ENCODE assay signal across 25 cellular contexts in genomic region chr15:96217983-96218382, GRCh38.
A peak's percentile ranks its signal among the peaks of the same experiment; 100 is the strongest.
DNase-seq lines count a peak whose midpoint lies in the region; ATAC-seq, FAIRE-seq and TF ChIP-seq lines count a peak whose summit lies in the region.
"Had no signal": no experiment of that assay in that cellular context is flagged by ENCODE, and none has a peak within 500 bp of the region (broad histone marks: within the 10 kb centered on the region; RNA-seq: fewer than 3 reads in every experiment).

No MANE protein-coding gene starts in this region.

- 0 out of 2 replicates have a peak overlapping the region, but pooled peaks have one; percentile 0 for H3K4me2 ChIP-seq in OCI-LY3 (ENCODE audit: low read length)
- H3K4me2 ChIP-seq: A549 had no signal

- no peaks in the 10 kb centered on the region for H3K9me3 ChIP-seq in Caco-2
- H3K9me3 ChIP-seq in OCI-LY3 (ENCODE audit: insufficient read depth, low read length): no peaks in the 10 kb centered on the region
- H3K9me3 ChIP-seq: BE2C, HAP-1 had no signal

- ATAC-seq in GM18502 (IDR thresholded peaks at IDR 0.05; ENCODE audit: poor library complexity, unreplicated experiment) (peak; percentile 72), GM18907 (IDR thresholded peaks at IDR 0.05; ENCODE audit: unreplicated experiment) (peak; percentile 73)
- ATAC-seq: A549 had no signal

- CTCF ChIA-PET in Caco-2 (lab: Charles Lee): no interaction called here

- intact Hi-C loops in Caco-2 (cut with micrococcal nuclease; ENCODE audit: unreplicated experiment): no loop called here
- intact Hi-C loops in posterior cingulate gyrus (cut with DNase I): no loop called here

- H3K9me3 Mint-ChIP-seq in Caco-2 (ENCODE audit: unreplicated experiment): no peaks in the 10 kb centered on the region
- H3K9me3 Mint-ChIP-seq: HFFc6 had no signal

- POLR2A ChIA-PET in Caco-2 (lab: Charles Lee): no interaction called here

- H3K27ac ChIP-seq in OCI-LY3 (ENCODE audit: low read length): no peak overlapping the region
- H3K27ac ChIP-seq: 22Rv1; A549; BLaER1 treated with 17β-estradiol and CSF1 and Interleukin-3, amounts not matched to agents 10 nM and 100 nM had no signal

- no peaks in the 10 kb centered on the region for H3K27me3 ChIP-seq in Caco-2 (replicated peaks; ENCODE audit: control insufficient read depth, insufficient read depth, low read length)
- peaks cover 37% of the 10 kb centered on the region for H3K27me3 ChIP-seq in OCI-LY3 (ENCODE audit: low read depth, low read length)
- H3K27me3 ChIP-seq: BE2C; BLaER1 treated with 17β-estradiol and CSF1 and Interleukin-3, amounts not matched to agents 10 nM and 100 nM had no signal

- no peak for FAIRE-seq in RCC 7860 (lab: Jason Lieb, UNC)
- FAIRE-seq: A549, G401.6, GM19239, H54 had no signal

- no TSS peak for BruUV-seq in Caco-2 (replicated peaks; lab: Mats Ljungman, UMichigan)

- no peak overlapping the region for H2AFZ ChIP-seq in OCI-LY3 (ENCODE audit: low read depth, low read length)

- DNase-seq in Caco-2: no peak
- no peak for DNase-seq in 8988T
- no peak for DNase-seq in RCC 7860 (ENCODE audit: low spot score)
- no peak for DNase-seq in central memory CD4-positive, alpha-beta T cell
- no peak for DNase-seq in posterior cingulate gyrus
- DNase-seq: ACHN; AML-193; BE2C; Calu3; CD4-positive, alpha-beta T cell; CD8-positive, alpha-beta memory T cell; DND-41; GOT3; HFFc6 had no signal

- H3K27ac Mint-ChIP-seq in Caco-2 (ENCODE audit: unreplicated experiment): peak overlapping the region; percentile 27
- H3K27ac Mint-ChIP-seq: CD4-positive, alpha-beta T cell; CD8-positive, alpha-beta memory T cell; HFFc6 had no signal

- peaks cover 7% of the 10 kb centered on the region; the same call in 1 of the 2 replicates for H3K4me1 ChIP-seq in Caco-2
- peaks cover 36% of the 10 kb centered on the region for H3K4me1 ChIP-seq in OCI-LY3 (ENCODE audit: low read length)
- H3K4me1 ChIP-seq: A549, BE2C, HAP-1 had no signal

- H3K4me3 Mint-ChIP-seq in Caco-2 (ENCODE audit: unreplicated experiment): no peak overlapping the region
- H3K4me3 Mint-ChIP-seq: CD14-positive monocyte; CD4-positive, alpha-beta T cell; CD8-positive, alpha-beta memory T cell; HFFc6 had no signal

- no peaks in the 10 kb centered on the region for H4K20me1 ChIP-seq in OCI-LY3 (ENCODE audit: insufficient read depth, low read length)
- H4K20me1 ChIP-seq: BLaER1 treated with 17β-estradiol and CSF1 and Interleukin-3, amounts not matched to agents 10 nM and 100 nM had no signal

- H3K4me1 Mint-ChIP-seq in Caco-2 (ENCODE audit: low read depth, unreplicated experiment): peaks cover 16% of the 10 kb centered on the region
- H3K4me1 Mint-ChIP-seq: CD14-positive monocyte; CD8-positive, alpha-beta memory T cell had no signal

- no peak overlapping the region for H3K9ac ChIP-seq in OCI-LY3 (ENCODE audit: low read length)
- H3K9ac ChIP-seq: BLaER1 treated with 17β-estradiol and CSF1 and Interleukin-3, amounts not matched to agents 10 nM and 100 nM had no signal

- H3K36me3 Mint-ChIP-seq in Caco-2 (ENCODE audit: insufficient read depth, unreplicated experiment): no peaks in the 10 kb centered on the region
- H3K36me3 Mint-ChIP-seq: CD14-positive monocyte had no signal

- no peaks in the 10 kb centered on the region for H3K27me3 Mint-ChIP-seq in Caco-2 (ENCODE audit: insufficient read depth, unreplicated experiment)

- H3K79me2 ChIP-seq in OCI-LY3 (ENCODE audit: low read length): no peaks in the 10 kb centered on the region

- no peaks in the 10 kb centered on the region; the same call in 1 of the 2 replicates for H3K36me3 ChIP-seq in Caco-2 (ENCODE audit: control insufficient read depth, insufficient read depth, low read length)
- no peaks in the 10 kb centered on the region for H3K36me3 ChIP-seq in OCI-LY3 (replicated peaks; ENCODE audit: low read depth, low read length)
- H3K36me3 ChIP-seq: BE2C; BLaER1 treated with 17β-estradiol and CSF1 and Interleukin-3, amounts not matched to agents 10 nM and 100 nM; HAP-1 had no signal

- TF ChIP-seq CTCF in Caco-2 (IDR thresholded peaks at IDR 0.05; ENCODE audit: insufficient read depth in 1 of 2, low read depth in 1 of 2, low read length in 1 of 2, severe bottlenecking in 1 of 2, unreplicated experiment in 1 of 2) (no peak), OCI-LY3 (IDR thresholded peaks at IDR 0.05; ENCODE audit: low read depth, low read length) (no peak)

- H3K4me3 ChIP-seq in Caco-2 (ENCODE audit: low read depth, low read length) (no peak overlapping the region), OCI-LY3 (ENCODE audit: low read length) (no peak overlapping the region)
- H3K4me3 ChIP-seq: A549; BLaER1 treated with 17β-estradiol and CSF1 and Interleukin-3, amounts not matched to agents 10 nM and 100 nM; HAP-1 had no signal
